In genomic region chr4:57492479-57492878, GRCh38 we compare ENCODE assay signal across 27 cellular contexts.
"Had no signal": no experiment of that assay in that cellular context is flagged by ENCODE, and none has a peak within 500 bp of the region (broad histone marks: within the 10 kb centered on the region; RNA-seq: fewer than 3 reads in every experiment).

No MANE protein-coding gene starts in this region.

- H3K27me3 ChIP-seq: gastroesophageal sphincter, left lung, right lobe of liver, upper lobe of left lung, vagina had no signal

- H3K4me3 ChIP-seq: gastroesophageal sphincter, left lung, mucosa of descending colon, right lobe of liver, upper lobe of left lung, vagina had no signal

- DNase-seq: activated CD4-positive, alpha-beta memory T cell treated with anti-CD3 and anti-CD28 coated beads, Interleukin-2, amount 10 ng/mL, durations not matched to agents 7 days and 5 days; activated CD4-positive, alpha-beta T cell treated with anti-CD3 and anti-CD28 coated beads for 1 hour; activated CD4-positive, alpha-beta T cell treated with anti-CD3 and anti-CD28 coated beads, Interleukin-2, amount 10 ng/mL, durations not matched to agents 7 days and 5 days; activated gamma-delta T cell treated with Interleukin-2 at 50 U/mL for 16 hours; activated naive CD4-positive, alpha-beta T cell treated with anti-CD3 and anti-CD28 coated beads, Interleukin-2, amount 50 U/mL, for 16 hours; activated naive CD8-positive, alpha-beta T cell treated with anti-CD3 and anti-CD28 coated beads, Interleukin-2, amount 50 U/mL, for 24 hours; activated T-cell treated with anti-CD3 and anti-CD28 coated beads, Interleukin-2, amount 50 U/mL, for 4 hours; anterior cingulate cortex; central memory CD4-positive, alpha-beta T cell; hypothalamus; immature natural killer cell; kidney glomerular epithelial cell; left lung; mucosa of descending colon; right lobe of liver; small intestine; stimulated activated CD4-positive, alpha-beta T cell treated with anti-CD3 and anti-CD28 coated beads, Interleukin-4, amount 100 ng/mL, for 24 hours; stimulated activated CD8-positive, alpha-beta memory T cell treated with anti-CD3 and anti-CD28 coated beads, Interleukin-4, amount 100 ng/mL, for 48 hours; stimulated activated naive CD8-positive, alpha-beta T cell treated with anti-CD3 and anti-CD28 coated beads, Interleukin-15, amount 100 ng/mL, for 72 hours; substantia nigra; T-helper 17 cell; upper lobe of left lung had no signal

- H3K4me1 ChIP-seq: left lung, right lobe of liver, upper lobe of left lung, vagina had no signal

- H3K9me3 ChIP-seq: gastroesophageal sphincter, left lung, mucosa of descending colon, right lobe of liver, upper lobe of left lung, vagina had no signal

- H3K36me3 ChIP-seq: gastroesophageal sphincter, left lung, right lobe of liver, upper lobe of left lung, vagina had no signal

- H3K27ac ChIP-seq: left lung, right lobe of liver, upper lobe of left lung, vagina had no signal

- ATAC-seq: activated naive CD8-positive, alpha-beta T cell treated with anti-CD3 and anti-CD28 coated beads, Interleukin-2, amount 50 U/mL, for 24 hours; activated T-cell treated with anti-CD3 and anti-CD28 coated beads, Interleukin-2, amount 50 U/mL, for 4 hours; activated T-helper 17 cell treated with anti-CD3 and anti-CD28 coated beads, Interleukin-2, amount 50 U/mL, for 72 hours; gastroesophageal sphincter; left lung; mucosa of descending colon; right lobe of liver; stimulated activated memory B cell treated with anti-CD40 and anti-IgM and Interleukin-4, amounts not matched to agents 10 μg/mL and 1 μg/mL and 100 μg/mL, for 72 hours; stimulated activated naive CD8-positive, alpha-beta T cell treated with anti-CD3 and anti-CD28 coated beads, Interleukin-15, amount 100 ng/mL, for 72 hours; T-helper 17 cell; WTC11 had no signal
